ENCODE assay signal across 6 cellular contexts in genomic region chr10:43992816-43993215, GRCh38.
DNase-seq lines count a peak whose midpoint lies in the region; TF ChIP-seq lines count a peak whose summit lies in the region.
"Not testable (repeated sequence)": the region's sequence is repeated elsewhere in the genome, so short reads cannot be mapped to it uniquely, and the experiment has no call there.

No MANE protein-coding gene starts in this region.

- H3K36me3 ChIP-seq in HUES48 (ENCODE audit: control insufficient read depth, insufficient read depth, low read length), result not testable (repeated sequence)

- peak overlapping the region; percentile 4; the same call in 1 of the 2 replicates for H3K4me3 ChIP-seq in HUES48 (ENCODE audit: low read depth, low read length)

- TF ChIP-seq CTCF in osteocyte (IDR thresholded peaks at IDR 0.05); type B pancreatic cell (conservative IDR thresholded peaks at IDR 0.05): not testable (repeated sequence)

- not testable (repeated sequence) for H3K36me3 Mint-ChIP-seq in osteocyte (ENCODE audit: unreplicated experiment); type B pancreatic cell

- not testable (repeated sequence) for H3K4me1 Mint-ChIP-seq in osteocyte (ENCODE audit: unreplicated experiment); type B pancreatic cell (ENCODE audit: unreplicated experiment)

- H3K9me3 ChIP-seq in HUES48 (ENCODE audit: control insufficient read depth, insufficient read depth, low read length), result peaks cover 31% of the 10 kb centered on the region

- intact Hi-C loops in cardiac septum (cut with DNase I); posterior vena cava (cut with DNase I): not testable (repeated sequence)

- H3K4me1 ChIP-seq in HUES48 (ENCODE audit: control insufficient read depth, insufficient read depth, low read length), result not testable (repeated sequence)

- H3K9ac ChIP-seq in HUES48 (ENCODE audit: low read depth, low read length), result not testable (repeated sequence)

- peaks cover 25% of the 10 kb centered on the region for H3K9me3 Mint-ChIP-seq in osteocyte (ENCODE audit: unreplicated experiment)
- not testable (repeated sequence) for H3K9me3 Mint-ChIP-seq in type B pancreatic cell

- peak; percentile 24 for DNase-seq in cardiac septum (ENCODE audit: low spot score)
- peak; percentile 4 for DNase-seq in islet precursor cell
- peak; percentile 56 for DNase-seq in osteocyte (ENCODE audit: extremely low spot score, unreplicated experiment)
- DNase-seq in posterior vena cava (ENCODE audit: low spot score), result peak; percentile 31
- peak; percentile 27 for DNase-seq in type B pancreatic cell (ENCODE audit: extremely low spot score, unreplicated experiment)

- H3K27me3 Mint-ChIP-seq in osteocyte (ENCODE audit: unreplicated experiment); type B pancreatic cell: not testable (repeated sequence)

- not testable (repeated sequence) for H3K27ac ChIP-seq in HUES48 (ENCODE audit: low read depth, low read length)

- H3K27ac Mint-ChIP-seq in osteocyte (ENCODE audit: unreplicated experiment); type B pancreatic cell: not testable (repeated sequence)

- H3K27me3 ChIP-seq in HUES48 (ENCODE audit: control insufficient read depth, insufficient read depth, low read length), result not testable (repeated sequence)

- H3K4me3 Mint-ChIP-seq in osteocyte (ENCODE audit: unreplicated experiment); type B pancreatic cell: not testable (repeated sequence)

Comparison
In these comparisons a context has a peak if more than half of its experiments do, and no peak if none do; other contexts are left out.
1. DNase-seq: peak in every context shown above with its lines; median percentile 56 in osteocyte; 31 in posterior vena cava; 27 in type B pancreatic cell; 24 in cardiac septum; 4 in islet precursor cell.